Comparison of ENCODE assay signal across 8 cellular contexts in genomic region chr13:39602614-39603366, GRCh38. TPM values are rescaled to one million over a fixed set of nuclear protein-coding genes. Genes with fewer than 3 reads are reported as not detected.
A peak's percentile ranks its signal among the peaks of the same experiment; 100 is the strongest.
DNase-seq lines count a peak whose midpoint lies in the region; ATAC-seq and TF ChIP-seq lines count a peak whose summit lies in the region.

Gene LHFPL6 (minus strand): TSS chr13:39603193.

- POLR2A ChIA-PET in activated CD4-positive, alpha-beta T cell treated with anti-CD3 and anti-CD28 coated beads, Interleukin-2, amount 10 ng/mL, durations not matched to agents 7 days and 5 days (lab: Charles Lee) = no interaction called here

- H3K4me3 ChIP-seq in duodenal mucosa (ENCODE audit: low read depth in 1 of 2, low read length in 2 of 2) (peak within 1 kb of the TSS; percentile 68 to 76), liver (ENCODE audit: low read depth in 1 of 3, low read length in 3 of 3) (peak within 1 kb of the TSS; percentile 57 to 67 (median 65))

- peaks cover 0 to 9% of the 10 kb centered on the region in 2 donors for H3K4me1 ChIP-seq in duodenal mucosa (ENCODE audit: control insufficient read depth in 1 of 2, insufficient read depth in 2 of 2, low read length in 2 of 2)
- peaks cover 4 to 15% (median 8%) of the 10 kb centered on the region in 4 donors for H3K4me1 ChIP-seq in liver (ENCODE audit: control insufficient read depth in 4 of 4, insufficient read depth in 4 of 4, low read length in 3 of 4)

- TF ChIP-seq CTCF in liver (IDR thresholded peaks at IDR 0.05; ENCODE audit: low read depth, low read length, missing input control) = no peak

- H3K4me1 Mint-ChIP-seq in activated CD4-positive, alpha-beta T cell treated with anti-CD3 and anti-CD28 coated beads, Interleukin-2, amount 10 ng/mL, durations not matched to agents 7 days and 5 days = peaks cover 11% of the 10 kb centered on the region

- H3K9me3 Mint-ChIP-seq in activated CD4-positive, alpha-beta T cell treated with anti-CD3 and anti-CD28 coated beads, Interleukin-2, amount 10 ng/mL, durations not matched to agents 7 days and 5 days = no peaks in the 10 kb centered on the region

- WGBS in liver = under 1% methylated on average over 73 of the region's 73 CpGs

- H3K27me3 ChIP-seq in duodenal mucosa (ENCODE audit: control insufficient read depth in 1 of 2, insufficient read depth in 2 of 2, low read length in 2 of 2) (peaks cover 13 to 30% of the 10 kb centered on the region in 2 donors), liver (ENCODE audit: control insufficient read depth in 4 of 4, insufficient read depth in 4 of 4, low read length in 3 of 4) (peaks cover 0 to 10% (median under 1%) of the 10 kb centered on the region in 4 donors)

- TF ChIP-seq RAD21 in liver (IDR thresholded peaks at IDR 0.05) = peak; percentile 36 to 49

- peak within 1 kb of the TSS; percentile 27 to 40 for H3K9ac ChIP-seq in duodenal mucosa (ENCODE audit: low read depth in 1 of 2, low read length in 2 of 2)
- H3K9ac ChIP-seq in liver (ENCODE audit: low read depth in 1 of 2, low read length in 2 of 2) = peak within 1 kb of the TSS in 1 of 2 donors; percentile 31

- H3K36me3 Mint-ChIP-seq in activated CD4-positive, alpha-beta T cell treated with anti-CD3 and anti-CD28 coated beads, Interleukin-2, amount 10 ng/mL, durations not matched to agents 7 days and 5 days (ENCODE audit: low read depth) = no peaks in the 10 kb centered on the region

- DNase-seq in activated gamma-delta T cell (lab: John Stamatoyannopoulos, UW) (peak; percentile 12), activated gamma-delta T cell treated with Interleukin-2 at 50 U/mL for 16 hours (no peak), NCI-H226 (peak; percentile 81)
- DNase-seq in activated CD4-positive, alpha-beta T cell treated with anti-CD3 and anti-CD28 coated beads, Interleukin-2, amount 10 ng/mL, durations not matched to agents 7 days and 5 days = peak; percentile 60
- peak; percentile 73 for DNase-seq in stimulated activated CD4-positive, alpha-beta T cell treated with anti-CD3 and anti-CD28 coated beads, Interleukin-4, amount 100 ng/mL, for 1 hour

- no peaks in the 10 kb centered on the region for H3K9me3 ChIP-seq in duodenal mucosa (ENCODE audit: control insufficient read depth in 1 of 2, low read length in 2 of 2)
- no peaks in the 10 kb centered on the region for H3K9me3 ChIP-seq in liver (ENCODE audit: control insufficient read depth in 4 of 4, low read length in 3 of 4)

- peak; percentile 97 for ATAC-seq in HG03045 (IDR thresholded peaks at IDR 0.05; ENCODE audit: unreplicated experiment)

- H3K27ac Mint-ChIP-seq in activated CD4-positive, alpha-beta T cell treated with anti-CD3 and anti-CD28 coated beads, Interleukin-2, amount 10 ng/mL, durations not matched to agents 7 days and 5 days = no peak within 1 kb of the TSS

- H3K4me3 Mint-ChIP-seq in activated CD4-positive, alpha-beta T cell treated with anti-CD3 and anti-CD28 coated beads, Interleukin-2, amount 10 ng/mL, durations not matched to agents 7 days and 5 days = peak within 1 kb of the TSS; percentile 68

- H3K27me3 Mint-ChIP-seq in activated CD4-positive, alpha-beta T cell treated with anti-CD3 and anti-CD28 coated beads, Interleukin-2, amount 10 ng/mL, durations not matched to agents 7 days and 5 days = peaks cover 64% of the 10 kb centered on the region

- CTCF ChIA-PET in activated CD4-positive, alpha-beta T cell treated with anti-CD3 and anti-CD28 coated beads, Interleukin-2, amount 10 ng/mL, durations not matched to agents 7 days and 5 days (lab: Charles Lee) = interaction anchor here (0.7 to 1.7 kb wide), 3 partner anchors 9 to 32 kb away, joined by 4 read pairs; no protein-coding TSS in a partner anchor

- H3K36me3 ChIP-seq in duodenal mucosa (ENCODE audit: control insufficient read depth in 1 of 2, insufficient read depth in 2 of 2, low read length in 2 of 2) (no peaks in the 10 kb centered on the region), liver (ENCODE audit: control insufficient read depth in 4 of 4, insufficient read depth in 3 of 4, low read depth in 1 of 4, low read length in 3 of 4) (no peaks in the 10 kb centered on the region)

- peak within 1 kb of the TSS; percentile 44 for H3K27ac ChIP-seq in duodenal mucosa (ENCODE audit: low read depth, low read length)
- peak within 1 kb of the TSS; percentile 48 for H3K27ac ChIP-seq in liver (ENCODE audit: low read depth in 1 of 2, low read length in 2 of 2)

TF ChIP-seq in liver, 16 proteins besides CTCF, POLR2A, EP300 and RAD21:
- no peak for TF ChIP-seq SP1 (IDR thresholded peaks at IDR 0.05)
- no peak for TF ChIP-seq NR2F2 (IDR thresholded peaks at IDR 0.05)
- no peak for TF ChIP-seq RXRA (IDR thresholded peaks at IDR 0.05)
- TF ChIP-seq FOXA2 (IDR thresholded peaks at IDR 0.05) = no peak
- TF ChIP-seq REST (IDR thresholded peaks at IDR 0.05) = no peak
- no peak for TF ChIP-seq HNF4G (IDR thresholded peaks at IDR 0.05)
- TF ChIP-seq FOXA1 (IDR thresholded peaks at IDR 0.05) = no peak
- TF ChIP-seq GABPA (IDR thresholded peaks at IDR 0.05 in 1 of 2, conservative IDR thresholded peaks at IDR 0.05 in 1 of 2) = no peak
- TF ChIP-seq JUND (IDR thresholded peaks at IDR 0.05) = no peak
- TF ChIP-seq EGR1 (IDR thresholded peaks at IDR 0.05; ENCODE audit: low read depth in 2 of 2) = no peak
- no peak for TF ChIP-seq YY1 (IDR thresholded peaks at IDR 0.05)
- TF ChIP-seq ZBTB33 (IDR thresholded peaks at IDR 0.05) = no peak
- TF ChIP-seq HNF4A (conservative IDR thresholded peaks at IDR 0.05) = no peak
- TF ChIP-seq TAF1 (conservative IDR thresholded peaks at IDR 0.05) = no peak

RNA-seq across cellular contexts. Expression of gene LHFPL6, which starts in this region (rescaled TPM):
- total RNA-seq in activated CD4-positive, alpha-beta T cell treated with anti-CD3 and anti-CD28 coated beads, Interleukin-2, amount 10 ng/mL, durations not matched to agents 7 days and 5 days = under 1 TPM; 0.12 to 0.25 TPM
- 1 to 10 TPM; 2.6 to 8.3 TPM for total RNA-seq in liver
- polyA plus RNA-seq in liver = 1 to 10 TPM; 5.4 to 5.5 TPM

Comparison
In these comparisons a context has a peak if more than half of its experiments do, and no peak if none do; other contexts are left out.
1. Peak in DNase-seq in activated CD4-positive, alpha-beta T cell treated with anti-CD3 and anti-CD28 coated beads, Interleukin-2, amount 10 ng/mL, durations not matched to agents 7 days and 5 days; RNA of the gene not detected or under 1 TPM.